18 cellular contexts compared by ENCODE assay signal in genomic region chr3:2872884-2873283, GRCh38.
"Had no signal": no experiment of that assay in that cellular context is flagged by ENCODE, and none has a peak within 500 bp of the region (broad histone marks: within the 10 kb centered on the region; RNA-seq: fewer than 3 reads in every experiment).

No MANE protein-coding gene starts in this region.

- ATAC-seq: mucosa of descending colon; naive thymus-derived CD8-positive, alpha-beta T cell; stimulated activated memory B cell treated with anti-CD40 and anti-IgM and Interleukin-4, amounts not matched to agents 10 μg/mL and 1 μg/mL and 100 μg/mL, for 72 hours had no signal

- H3K27ac ChIP-seq: cardiac muscle cell, spleen, testis, transverse colon had no signal

- H3K9me3 ChIP-seq: mucosa of descending colon, spleen, testis, transverse colon had no signal

- H3K4me1 ChIP-seq: spleen, testis had no signal

- H3K27me3 ChIP-seq: cardiac muscle cell, spleen, testis, transverse colon had no signal

- H3K36me3 ChIP-seq: cardiac muscle cell, spleen, transverse colon had no signal

- DNase-seq: cerebellar nuclear complex; dermis blood vessel endothelial cell; erythroblast; glutamatergic neuron; islet precursor cell; mammary epithelial cell; naive thymus-derived CD8-positive, alpha-beta T cell; posterior cingulate gyrus; right cardiac atrium; spleen; stimulated activated CD4-positive, alpha-beta T cell treated with anti-CD3 and anti-CD28 coated beads, Interleukin-15, amount 100 ng/mL, for 24 hours; stimulated activated CD4-positive, alpha-beta T cell treated with anti-CD3 and anti-CD28 coated beads, Interleukin-1b, Interleukin-23, amount 100 ng/mL, for 48 hours; stimulated activated CD4-positive, alpha-beta T cell treated with anti-CD3 and anti-CD28 coated beads, Interleukin-4, amount 100 ng/mL, for 24 hours; testis; transverse colon had no signal

- H3K4me3 ChIP-seq: cardiac muscle cell, mucosa of descending colon, spleen, testis, transverse colon had no signal
